Comparison of ENCODE assay signal across 1 cellular context in the genomic region with DNA sequence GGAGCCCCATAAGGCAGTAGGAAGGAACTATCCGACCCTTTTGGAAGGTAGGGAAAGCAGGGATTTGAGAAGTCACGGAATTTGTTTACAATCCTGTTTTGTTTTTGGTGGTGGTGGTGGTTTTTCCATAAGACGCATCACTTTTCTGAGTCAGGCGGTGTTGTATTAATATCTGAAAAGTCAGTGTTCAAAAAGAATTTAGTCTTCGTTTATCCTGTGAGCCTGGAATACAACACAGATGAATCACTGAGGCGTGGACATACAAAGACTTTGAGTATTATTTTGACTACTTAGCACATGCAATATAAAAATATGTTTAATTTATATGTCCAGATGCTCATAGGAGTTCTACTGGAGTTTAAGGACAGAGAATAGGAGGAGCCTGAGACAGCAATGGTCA.
TF ChIP-seq lines count a peak whose summit lies in the region.

No MANE protein-coding gene starts in this region.

TF ChIP-seq in GM23338, 12 proteins besides CTCF, POLR2A, EP300 and RAD21 (continued from another document):
- TF ChIP-seq, protein P1, sequence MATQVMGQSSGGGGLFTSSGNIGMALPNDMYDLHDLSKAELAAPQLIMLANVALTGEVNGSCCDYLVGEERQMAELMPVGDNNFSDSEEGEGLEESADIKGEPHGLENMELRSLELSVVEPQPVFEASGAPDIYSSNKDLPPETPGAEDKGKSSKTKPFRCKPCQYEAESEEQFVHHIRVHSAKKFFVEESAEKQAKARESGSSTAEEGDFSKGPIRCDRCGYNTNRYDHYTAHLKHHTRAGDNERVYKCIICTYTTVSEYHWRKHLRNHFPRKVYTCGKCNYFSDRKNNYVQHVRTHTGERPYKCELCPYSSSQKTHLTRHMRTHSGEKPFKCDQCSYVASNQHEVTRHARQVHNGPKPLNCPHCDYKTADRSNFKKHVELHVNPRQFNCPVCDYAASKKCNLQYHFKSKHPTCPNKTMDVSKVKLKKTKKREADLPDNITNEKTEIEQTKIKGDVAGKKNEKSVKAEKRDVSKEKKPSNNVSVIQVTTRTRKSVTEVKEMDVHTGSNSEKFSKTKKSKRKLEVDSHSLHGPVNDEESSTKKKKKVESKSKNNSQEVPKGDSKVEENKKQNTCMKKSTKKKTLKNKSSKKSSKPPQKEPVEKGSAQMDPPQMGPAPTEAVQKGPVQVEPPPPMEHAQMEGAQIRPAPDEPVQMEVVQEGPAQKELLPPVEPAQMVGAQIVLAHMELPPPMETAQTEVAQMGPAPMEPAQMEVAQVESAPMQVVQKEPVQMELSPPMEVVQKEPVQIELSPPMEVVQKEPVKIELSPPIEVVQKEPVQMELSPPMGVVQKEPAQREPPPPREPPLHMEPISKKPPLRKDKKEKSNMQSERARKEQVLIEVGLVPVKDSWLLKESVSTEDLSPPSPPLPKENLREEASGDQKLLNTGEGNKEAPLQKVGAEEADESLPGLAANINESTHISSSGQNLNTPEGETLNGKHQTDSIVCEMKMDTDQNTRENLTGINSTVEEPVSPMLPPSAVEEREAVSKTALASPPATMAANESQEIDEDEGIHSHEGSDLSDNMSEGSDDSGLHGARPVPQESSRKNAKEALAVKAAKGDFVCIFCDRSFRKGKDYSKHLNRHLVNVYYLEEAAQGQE (IDR thresholded peaks at IDR 0.05; ENCODE audit: unreplicated experiment): no peak
- TF ChIP-seq EZH2 (IDR thresholded peaks at IDR 0.05; ENCODE audit: low read depth, unreplicated experiment): no peak
- no peak for TF ChIP-seq POLR2AphosphoS5 (IDR thresholded peaks at IDR 0.05; ENCODE audit: low read depth)
